Comparison of ENCODE assay signal across 20 cellular contexts in genomic region chr9:65458465-65458864, GRCh38.
DNase-seq lines count a peak whose midpoint lies in the region; ATAC-seq and TF ChIP-seq lines count a peak whose summit lies in the region.
"Had no signal": no experiment of that assay in that cellular context is flagged by ENCODE, and none has a peak within 500 bp of the region (broad histone marks: within the 10 kb centered on the region; RNA-seq: fewer than 3 reads in every experiment).

No MANE protein-coding gene starts in this region.

- no peak for DNase-seq in stimulated activated naive CD8-positive, alpha-beta T cell treated with anti-CD3 and anti-CD28 coated beads, Interleukin-15, amount 100 ng/mL, for 72 hours
- DNase-seq in stimulated activated naive CD8-positive, alpha-beta T cell treated with anti-CD3 and anti-CD28 coated beads, Interleukin-15, Interleukin-2, amounts not matched to agents 100 U/mL and 50 U/mL, for 24 hours: no peak
- peak; percentile 49 for DNase-seq in osteoblast (ENCODE audit: insufficient read length, low spot score, missing footprints)
- no peak for DNase-seq in stimulated activated CD8-positive, alpha-beta memory T cell treated with anti-CD3 and anti-CD28 coated beads, Interleukin-4, amount 100 ng/mL, for 48 hours
- DNase-seq: CD4-positive, CD25-positive, alpha-beta regulatory T cell; CD8-positive, alpha-beta memory T cell; DMS 273 treated with DMSO at 0.1 percent for 48 hours; DMS79; EL; GDM1; HFFc6 had no signal

- H3K4me2 ChIP-seq in osteoblast (ENCODE audit: insufficient read depth, low read length): no peak overlapping the region
- H3K4me2 ChIP-seq: BLaER1, GM23338 had no signal

- no peaks in the 10 kb centered on the region for H3K4me1 Mint-ChIP-seq in stimulated activated naive CD8-positive, alpha-beta T cell treated with anti-CD3 and anti-CD28 coated beads, Interleukin-15, amount 100 ng/mL, for 72 hours
- H3K4me1 Mint-ChIP-seq in stimulated activated memory B cell treated with anti-CD40 and anti-IgM and Interleukin-4, amounts not matched to agents 10 μg/mL and 1 μg/mL and 100 μg/mL, for 72 hours: no peaks in the 10 kb centered on the region
- H3K4me1 Mint-ChIP-seq: B cell; CD4-positive, CD25-positive, alpha-beta regulatory T cell; CD8-positive, alpha-beta memory T cell; GM23338 had no signal

- no peaks in the 10 kb centered on the region for H3K27me3 Mint-ChIP-seq in stimulated activated naive CD8-positive, alpha-beta T cell treated with anti-CD3 and anti-CD28 coated beads, Interleukin-15, amount 100 ng/mL, for 72 hours
- H3K27me3 Mint-ChIP-seq in stimulated activated memory B cell treated with anti-CD40 and anti-IgM and Interleukin-4, amounts not matched to agents 10 μg/mL and 1 μg/mL and 100 μg/mL, for 72 hours: no peaks in the 10 kb centered on the region
- H3K27me3 Mint-ChIP-seq: B cell; CD4-positive, CD25-positive, alpha-beta regulatory T cell had no signal

- no peaks in the 10 kb centered on the region for H4K20me1 ChIP-seq in osteoblast (ENCODE audit: insufficient read depth, low read length)
- H4K20me1 ChIP-seq: BLaER1 had no signal

- H3K9me3 Mint-ChIP-seq in stimulated activated naive CD8-positive, alpha-beta T cell treated with anti-CD3 and anti-CD28 coated beads, Interleukin-15, amount 100 ng/mL, for 72 hours: peaks cover 14 to 46% of the 10 kb centered on the region in 2 donors
- H3K9me3 Mint-ChIP-seq in stimulated activated memory B cell treated with anti-CD40 and anti-IgM and Interleukin-4, amounts not matched to agents 10 μg/mL and 1 μg/mL and 100 μg/mL, for 72 hours: peaks cover 18% of the 10 kb centered on the region

- H3K9me3 ChIP-seq in osteoblast (ENCODE audit: low read depth, low read length): no peaks in the 10 kb centered on the region
- H3K9me3 ChIP-seq: BLaER1, HAP-1 had no signal

- no peaks in the 10 kb centered on the region for H3K79me2 ChIP-seq in osteoblast (ENCODE audit: insufficient read depth, low read length)

- no peaks in the 10 kb centered on the region for H3K36me3 Mint-ChIP-seq in stimulated activated memory B cell treated with anti-CD40 and anti-IgM and Interleukin-4, amounts not matched to agents 10 μg/mL and 1 μg/mL and 100 μg/mL, for 72 hours
- H3K36me3 Mint-ChIP-seq: CD4-positive, CD25-positive, alpha-beta regulatory T cell had no signal

- no peak for TF ChIP-seq CTCF in osteoblast (IDR thresholded peaks at IDR 0.05; ENCODE audit: extremely low read depth, low read depth, low read length)

- peak; percentile 61 for ATAC-seq in stimulated activated naive CD8-positive, alpha-beta T cell treated with anti-CD3 and anti-CD28 coated beads, Interleukin-15, amount 100 ng/mL, for 72 hours
- no peak for ATAC-seq in stimulated activated naive CD8-positive, alpha-beta T cell treated with anti-CD3 and anti-CD28 coated beads, Interleukin-15, Interleukin-2, amounts not matched to agents 100 U/mL and 50 U/mL, for 24 hours
- ATAC-seq in stimulated activated memory B cell treated with anti-CD40 and anti-IgM and Interleukin-4, amounts not matched to agents 10 μg/mL and 1 μg/mL and 100 μg/mL, for 72 hours: peak; percentile 42
- no peak for ATAC-seq in HG02970 (IDR thresholded peaks at IDR 0.05; ENCODE audit: low FRiP score, unreplicated experiment)
- ATAC-seq: GM12878, GM23338 had no signal

- H3K27me3 ChIP-seq in osteoblast (ENCODE audit: insufficient read depth, low read length): no peaks in the 10 kb centered on the region
- H3K27me3 ChIP-seq: BLaER1 had no signal

- no peak overlapping the region for H3K27ac Mint-ChIP-seq in stimulated activated naive CD8-positive, alpha-beta T cell treated with anti-CD3 and anti-CD28 coated beads, Interleukin-15, amount 100 ng/mL, for 72 hours
- no peak overlapping the region for H3K27ac Mint-ChIP-seq in stimulated activated memory B cell treated with anti-CD40 and anti-IgM and Interleukin-4, amounts not matched to agents 10 μg/mL and 1 μg/mL and 100 μg/mL, for 72 hours
- H3K27ac Mint-ChIP-seq: B cell; CD4-positive, CD25-positive, alpha-beta regulatory T cell; CD8-positive, alpha-beta memory T cell; GM23338; HFFc6 had no signal

- no peak overlapping the region for H3K4me3 Mint-ChIP-seq in stimulated activated naive CD8-positive, alpha-beta T cell treated with anti-CD3 and anti-CD28 coated beads, Interleukin-15, amount 100 ng/mL, for 72 hours
- no peak overlapping the region for H3K4me3 Mint-ChIP-seq in stimulated activated memory B cell treated with anti-CD40 and anti-IgM and Interleukin-4, amounts not matched to agents 10 μg/mL and 1 μg/mL and 100 μg/mL, for 72 hours
- H3K4me3 Mint-ChIP-seq: B cell; CD4-positive, CD25-positive, alpha-beta regulatory T cell; CD8-positive, alpha-beta memory T cell; GM23338; HFFc6 had no signal

- H3K36me3 ChIP-seq in osteoblast (ENCODE audit: insufficient read depth, low read length): no peaks in the 10 kb centered on the region
- H3K36me3 ChIP-seq: BLaER1, HAP-1 had no signal

- no peaks in the 10 kb centered on the region for H3K4me1 ChIP-seq in osteoblast (ENCODE audit: insufficient read depth, low read length)
- H3K4me1 ChIP-seq: BLaER1, HAP-1 had no signal

- no peak overlapping the region for H2AFZ ChIP-seq in osteoblast (ENCODE audit: low read length)
- H2AFZ ChIP-seq: GM23338 had no signal

- no peak overlapping the region for H3K27ac ChIP-seq in osteoblast (ENCODE audit: low read depth, low read length)
- H3K27ac ChIP-seq: 22Rv1, BLaER1, C4-2B had no signal

- no peak overlapping the region for H3K4me3 ChIP-seq in osteoblast (ENCODE audit: insufficient read depth, low read length)
- H3K4me3 ChIP-seq: BLaER1, GM12878, GM23338, HAP-1 had no signal

Comparison
In these comparisons a context has a peak if more than half of its experiments do, and no peak if none do; other contexts are left out.
1. ATAC-seq: peak in stimulated activated naive CD8-positive, alpha-beta T cell treated with anti-CD3 and anti-CD28 coated beads, Interleukin-15, amount 100 ng/mL, for 72 hours (single experiment) and stimulated activated memory B cell treated with anti-CD40 and anti-IgM and Interleukin-4, amounts not matched to agents 10 μg/mL and 1 μg/mL and 100 μg/mL, for 72 hours (single experiment); none in stimulated activated naive CD8-positive, alpha-beta T cell treated with anti-CD3 and anti-CD28 coated beads, Interleukin-15, Interleukin-2, amounts not matched to agents 100 U/mL and 50 U/mL, for 24 hours (single experiment) and HG02970 (single experiment).